Comparison of ENCODE assay signal across 23 cellular contexts in genomic region chr10:42935466-42935865, GRCh38.
"Had no signal": no experiment of that assay in that cellular context is flagged by ENCODE, and none has a peak within 500 bp of the region (broad histone marks: within the 10 kb centered on the region; RNA-seq: fewer than 3 reads in every experiment).

No MANE protein-coding gene starts in this region.

- DNase-seq: activated CD4-positive, alpha-beta T cell treated with anti-CD3 and anti-CD28 coated beads for 48 hours; activated CD4-positive, alpha-beta T cell treated with anti-CD3 and anti-CD28 coated beads, Interleukin-2, amount 50 U/mL, for 48 hours; activated CD4-positive, CD25-positive, alpha-beta regulatory T cell treated with anti-CD3 and anti-CD28 coated beads, Interleukin-2, amount 50 U/mL, for 72 hours; activated naive CD4-positive, alpha-beta T cell treated with anti-CD3 and anti-CD28 coated beads, Interleukin-2, amount 50 U/mL, for 16 hours; activated naive CD8-positive, alpha-beta T cell treated with anti-CD3 and anti-CD28 coated beads, Interleukin-2, amount 10 ng/mL, durations not matched to agents 7 days and 5 days; activated T-cell treated with anti-CD3 and anti-CD28 coated beads, Interleukin-2, amount 50 U/mL, for 1 hour; adrenal gland; anterior cingulate cortex; KG1; NCI-H1092; NCI-H1417; NCI-H2029; NCI-H2107; NCI-H345; NCI-H510A treated with DMSO at 0.1 percent for 48 hours; NCI-H69; NK-92 treated with Interleukin-12 subunit alpha and Interleukin-12 subunit beta, amount 100 ng/mL, for 24 hours; OCI-M1; RPMI8226 had no signal

- H3K9me3 ChIP-seq: adrenal gland had no signal

- H3K4me3 ChIP-seq: adrenal gland had no signal

- H3K4me3 Mint-ChIP-seq: activated naive CD8-positive, alpha-beta T cell treated with anti-CD3 and anti-CD28 coated beads, Interleukin-2, amount 10 ng/mL, durations not matched to agents 7 days and 5 days; T-helper 1 cell treated with Interleukin-12 subunit alpha and Interleukin-12 subunit beta and Interleukin-4 antibody, amounts not matched to agents 30 μg/mL and 1 μg/mL, for 36 hours had no signal

- H3K27ac ChIP-seq: adrenal gland had no signal

- H3K27ac Mint-ChIP-seq: activated naive CD8-positive, alpha-beta T cell treated with anti-CD3 and anti-CD28 coated beads, Interleukin-2, amount 10 ng/mL, durations not matched to agents 7 days and 5 days; IgD-negative memory B cell; T-helper 1 cell treated with Interleukin-12 subunit alpha and Interleukin-12 subunit beta and Interleukin-4 antibody, amounts not matched to agents 30 μg/mL and 1 μg/mL, for 36 hours had no signal

- ATAC-seq: Panc1, Right ventricle myocardium inferior had no signal

- H3K36me3 ChIP-seq: adrenal gland had no signal

- H3K36me3 Mint-ChIP-seq: activated naive CD8-positive, alpha-beta T cell treated with anti-CD3 and anti-CD28 coated beads, Interleukin-2, amount 10 ng/mL, durations not matched to agents 7 days and 5 days; IgD-negative memory B cell had no signal

- H3K4me1 ChIP-seq: adrenal gland had no signal

- H3K9me3 Mint-ChIP-seq: activated naive CD8-positive, alpha-beta T cell treated with anti-CD3 and anti-CD28 coated beads, Interleukin-2, amount 10 ng/mL, durations not matched to agents 7 days and 5 days; T-helper 1 cell treated with Interleukin-12 subunit alpha and Interleukin-12 subunit beta and Interleukin-4 antibody, amounts not matched to agents 30 μg/mL and 1 μg/mL, for 36 hours had no signal
